Comparison of ENCODE assay signal across 7 cellular contexts in genomic region chr12:20946732-20947131, GRCh38.
A peak's percentile ranks its signal among the peaks of the same experiment; 100 is the strongest.
DNase-seq lines count a peak whose midpoint lies in the region; ATAC-seq and TF ChIP-seq lines count a peak whose summit lies in the region.

No MANE protein-coding gene starts in this region.

- H3K27ac ChIP-seq in H9 (ENCODE audit: insufficient read length, low read depth, low read length) (no peak overlapping the region), OCI-LY7 (ENCODE audit: low read depth, low read length, poor library complexity, severe bottlenecking) (no peak overlapping the region), foreskin keratinocyte (no peak overlapping the region)

- H3K4me1 ChIP-seq in H9 (ENCODE audit: insufficient read depth, low read length), result no peaks in the 10 kb centered on the region
- H3K4me1 ChIP-seq in OCI-LY7 (ENCODE audit: insufficient read depth, low read length, poor library complexity, severe bottlenecking), result no peaks in the 10 kb centered on the region
- H3K4me1 ChIP-seq in foreskin keratinocyte, result no peaks in the 10 kb centered on the region

- CTCF ChIA-PET in OCI-LY7 (lab: Charles Lee; ENCODE audit: unreplicated experiment), result no interaction called here

- H3K9me3 ChIP-seq in H9 (ENCODE audit: control insufficient read depth, low read depth, low read length), result no peaks in the 10 kb centered on the region
- no peaks in the 10 kb centered on the region for H3K9me3 ChIP-seq in OCI-LY7 (ENCODE audit: low read length)

- no peaks in the 10 kb centered on the region for H3K27me3 Mint-ChIP-seq in H9 (ENCODE audit: low read depth)

- H3K4me2 ChIP-seq in H9 (ENCODE audit: insufficient read depth, insufficient read length, low read length) (no peak overlapping the region), OCI-LY7 (ENCODE audit: low read length) (no peak overlapping the region)

- H2AFZ ChIP-seq in H9 (ENCODE audit: low read length) (no peak overlapping the region), OCI-LY7 (ENCODE audit: low read length) (no peak overlapping the region)

- no peak overlapping the region for H3K56ac ChIP-seq in H9 (ENCODE audit: insufficient read length, low read depth, low read length)

- H4K5ac ChIP-seq in H9 (ENCODE audit: insufficient read length, low read depth, low read length), result no peak overlapping the region

- H3K23ac ChIP-seq in H9 (ENCODE audit: insufficient read length, low read depth, low read length), result no peak overlapping the region

- H2BK12ac ChIP-seq in H9 (ENCODE audit: insufficient read length, low read depth, low read length), result no peak overlapping the region

- H4K91ac ChIP-seq in H9 (ENCODE audit: insufficient read length, low read depth, low read length), result no peak overlapping the region

- no TSS peak for BruUV-seq in OCI-LY7 (replicated peaks; lab: Mats Ljungman, UMichigan)

- H3K36me3 Mint-ChIP-seq in H9 (ENCODE audit: insufficient read depth in 1 of 3, low read depth in 3 of 3), result peaks cover 3 to 8% (median 6%) of the 10 kb centered on the region in 3 experiments; a peak in 5 of 7 replicates

- H2BK5ac ChIP-seq in H9 (ENCODE audit: insufficient read length, low read length), result no peak overlapping the region

- H3K18ac ChIP-seq in H9 (ENCODE audit: insufficient read length, low read depth, low read length), result no peak overlapping the region

- peaks cover 12% of the 10 kb centered on the region in 2 experiments; a peak in 4 of 5 replicates for H3K9me3 Mint-ChIP-seq in H9

- H3K36me3 ChIP-seq in GM06990 (ENCODE audit: control insufficient read depth, insufficient read depth, low read length), result no peaks in the 10 kb centered on the region
- no peaks in the 10 kb centered on the region for H3K36me3 ChIP-seq in OCI-LY7 (ENCODE audit: insufficient read depth, low read length)

- H3K4ac ChIP-seq in H9 (ENCODE audit: low read depth, low read length), result no peak overlapping the region

- no peak overlapping the region for H3T11ph ChIP-seq in H9 (ENCODE audit: low read length)

- POLR2A ChIA-PET in OCI-LY7 (lab: Charles Lee), result no interaction called here

- intact Hi-C loops in OCI-LY7 (cut with micrococcal nuclease; ENCODE audit: unreplicated experiment), result no loop called here

- peak; percentile 49 for TF ChIP-seq CTCF in GM06990 (IDR thresholded peaks at IDR 0.05; ENCODE audit: insufficient read depth, low read length, poor library complexity, severe bottlenecking)
- TF ChIP-seq CTCF in H9 (conservative IDR thresholded peaks at IDR 0.05), result peak; percentile 86
- TF ChIP-seq CTCF in OCI-LY7 (conservative IDR thresholded peaks at IDR 0.05; ENCODE audit: low read length), result peak; percentile 77
- peak; percentile 31 for TF ChIP-seq CTCF in foreskin keratinocyte (conservative IDR thresholded peaks at IDR 0.05)

- H2AK5ac ChIP-seq in H9 (ENCODE audit: insufficient read length, low read length), result no peak overlapping the region

- no peak overlapping the region for H3K27ac Mint-ChIP-seq in H9

- no peaks in the 10 kb centered on the region for H3K9me2 ChIP-seq in OCI-LY7 (ENCODE audit: insufficient read depth, low read length)

- no peak for DNase-seq in GM06990 (ENCODE audit: extremely low read depth, insufficient read length)
- peak; percentile 50 for DNase-seq in H9
- peak; percentile 42 for DNase-seq in OCI-LY7 (ENCODE audit: low spot score)
- DNase-seq in foreskin keratinocyte, result no peak
- DNase-seq in activated gamma-delta T cell treated with Interleukin-2 at 50 U/mL for 16 hours, result no peak
- no peak for DNase-seq in NCI-H345 (lab: John Stamatoyannopoulos, UW)
- no peak for DNase-seq in NK-92 (lab: John Stamatoyannopoulos, UW; ENCODE audit: unreplicated experiment)

- no peak overlapping the region for H3K14ac ChIP-seq in H9 (ENCODE audit: insufficient read depth, low read length)

- WGBS in H9 (ENCODE audit: extremely low coverage, insufficient read length, low lambda C conversion rate), result no CpG with 5 or more reads among the region's 5 CpGs

- no peak overlapping the region for H2BK120ac ChIP-seq in H9 (ENCODE audit: low read depth, low read length, poor library complexity, severe bottlenecking)

- H2BK15ac ChIP-seq in H9 (ENCODE audit: low read depth, low read length), result no peak overlapping the region

- H3K9ac ChIP-seq in H9 (ENCODE audit: extremely low read depth, insufficient read length, low read length), result no peak overlapping the region

- no peaks in the 10 kb centered on the region for H3K23me2 ChIP-seq in H9 (ENCODE audit: insufficient read length, low read depth, low read length, poor library complexity, severe bottlenecking)

- no peak overlapping the region for H2BK20ac ChIP-seq in H9 (ENCODE audit: low read depth, low read length, poor library complexity, severe bottlenecking)

- H3K79me1 ChIP-seq in H9 (ENCODE audit: insufficient read depth, low read depth, low read length, poor library complexity, severe bottlenecking), result no peaks in the 10 kb centered on the region

- no peak for ATAC-seq in foreskin keratinocyte

- no peak overlapping the region for H4K8ac ChIP-seq in H9 (replicated peaks; ENCODE audit: insufficient read length, low read depth, low read length)

- H4K20me1 ChIP-seq in H9 (ENCODE audit: control insufficient read depth, insufficient read depth, insufficient read length) (no peaks in the 10 kb centered on the region), OCI-LY7 (ENCODE audit: insufficient read depth, low read length) (no peaks in the 10 kb centered on the region)

- H3K4me1 Mint-ChIP-seq in H9, result peaks cover 0 to 3% of the 10 kb centered on the region in 2 experiments; a peak in 1 of 4 replicates

- H3K27me3 ChIP-seq in GM06990 (replicated peaks; ENCODE audit: control insufficient read depth, insufficient read depth, low read length) (no peaks in the 10 kb centered on the region), H9 (ENCODE audit: insufficient read depth, low read length) (no peaks in the 10 kb centered on the region), foreskin keratinocyte (no peaks in the 10 kb centered on the region)

- no peak overlapping the region for H3K4me3 Mint-ChIP-seq in H9

- H3K79me2 ChIP-seq in H9 (ENCODE audit: insufficient read depth, low read length), result no peaks in the 10 kb centered on the region
- H3K79me2 ChIP-seq in OCI-LY7 (ENCODE audit: insufficient read depth, low read depth, low read length), result no peaks in the 10 kb centered on the region

- no peak overlapping the region for H3K4me3 ChIP-seq in GM06990 (replicated peaks; ENCODE audit: low read depth, low read length)
- H3K4me3 ChIP-seq in OCI-LY7 (ENCODE audit: low read depth, low read length, poor library complexity, severe bottlenecking), result no peak overlapping the region

Comparison
In these comparisons a context has a peak if more than half of its experiments do, and no peak if none do; other contexts are left out.
1. DNase-seq: peak in H9 (single experiment) and OCI-LY7 (single experiment); none in GM06990 (single experiment), foreskin keratinocyte (0 of 2), activated gamma-delta T cell treated with Interleukin-2 at 50 U/mL for 16 hours (single experiment), NCI-H345 (single experiment) and NK-92 (single experiment).
2. CTCF ChIP-seq: peak in every context shown above with its lines; median percentile 86 in H9; 77 in OCI-LY7; 49 in GM06990; 31 in foreskin keratinocyte.